In the genomic region with DNA sequence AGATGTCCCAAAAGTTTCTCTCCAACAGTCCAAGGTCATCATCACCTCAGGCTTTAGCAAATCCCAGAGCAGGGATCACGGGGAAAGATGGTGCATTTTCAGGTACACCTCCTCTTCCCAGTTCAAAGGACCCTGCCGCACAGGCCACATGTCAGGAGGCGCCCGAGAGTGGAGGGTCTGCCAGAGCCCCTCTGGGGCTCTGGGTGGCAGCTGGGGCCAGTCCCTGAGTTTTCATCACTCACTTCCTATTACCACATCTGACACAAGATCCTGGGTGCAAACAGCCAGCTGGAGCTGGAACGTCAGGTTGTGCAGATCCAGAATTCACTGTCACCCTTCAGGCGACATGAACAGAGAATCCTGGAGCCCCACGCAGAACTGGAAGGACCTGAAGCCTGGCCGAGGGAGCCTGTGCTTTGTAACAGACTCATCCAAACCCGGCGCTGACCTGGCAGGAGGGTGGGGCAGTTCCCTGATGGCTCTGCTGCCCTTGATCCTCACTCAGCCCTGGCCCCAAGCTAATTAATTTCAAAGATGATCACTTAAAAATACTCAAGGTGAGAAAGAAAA, we compare ENCODE assay signal across 17 cellular contexts. TPM values are rescaled to one million over a fixed set of nuclear protein-coding genes. Genes with fewer than 3 reads are reported as not detected.
A peak's percentile ranks its signal among the peaks of the same experiment; 100 is the strongest.
DNase-seq lines count a peak whose midpoint lies in the region; ATAC-seq, FAIRE-seq and TF ChIP-seq lines count a peak whose summit lies in the region.
"Had no signal": no experiment of that assay in that cellular context is flagged by ENCODE, and none has a peak within 500 bp of the region (broad histone marks: within the 10 kb centered on the region; RNA-seq: fewer than 3 reads in every experiment).

No MANE protein-coding gene starts in this region.

- FAIRE-seq in kidney (lab: Jason Lieb, UNC) = no peak
- FAIRE-seq: H54 had no signal

- H3K4me3 Mint-ChIP-seq in MCF 10A (ENCODE audit: unreplicated experiment) (no peak overlapping the region), WTC11 (no peak overlapping the region)

- H3K27ac Mint-ChIP-seq in MCF 10A (ENCODE audit: low read depth, unreplicated experiment) = no peak overlapping the region
- peak overlapping the region; percentile 38; the same call in 1 of the 2 replicates for H3K27ac Mint-ChIP-seq in WTC11

- H3K4me3 ChIP-seq in breast epithelium (no peak overlapping the region), kidney (ENCODE audit: low read length in 2 of 2) (no peak overlapping the region), upper lobe of right lung (no peak overlapping the region)

- H3K9me3 Mint-ChIP-seq in MCF 10A (ENCODE audit: unreplicated experiment) (no peaks in the 10 kb centered on the region), WTC11 (no peaks in the 10 kb centered on the region)

- POLR2A ChIA-PET in MCF 10A (lab: Yijun Ruan, JAX) = interaction anchor here (0.7 to 2.1 kb wide), 4 partner anchors 14 to 119 kb away, joined by 3 to 7 read pairs (median 4); a partner anchor contains a TSS
- POLR2A ChIA-PET in WTC11 (lab: Charles Lee) = no interaction called here

- no TSS peak for BruUV-seq in MCF 10A (replicated peaks; lab: Mats Ljungman, UMichigan)

- DNase-seq in breast epithelium (ENCODE audit: low spot score in 2 of 2) = no peak
- DNase-seq in MCF 10A (ENCODE audit: unreplicated experiment) = no peak
- no peak for DNase-seq in WTC11 (ENCODE audit: low spot score)
- DNase-seq in kidney = peak; percentile 54
- no peak for DNase-seq in UCSD-AML1 (lab: John Stamatoyannopoulos, UW; ENCODE audit: unreplicated experiment)
- no peak for DNase-seq in upper lobe of right lung
- DNase-seq: IMR-90; NCI-H1436; NCI-H2081 treated with DMSO at 0.1 percent for 48 hours; NCI-H2227 treated with DMSO at 0.1 percent for 48 hours; NCI-H526; NK-92 treated with Interleukin-12 subunit alpha and Interleukin-12 subunit beta, amount 100 ng/mL, for 24 hours; OCI-M1 had no signal

- peaks cover 67% of the 10 kb centered on the region for H3K36me3 Mint-ChIP-seq in MCF 10A (ENCODE audit: insufficient read depth, unreplicated experiment)
- H3K36me3 Mint-ChIP-seq in WTC11 = peaks cover 58% of the 10 kb centered on the region

- peaks cover 21% of the 10 kb centered on the region for H3K4me1 Mint-ChIP-seq in MCF 10A (ENCODE audit: insufficient read depth, unreplicated experiment)
- H3K4me1 Mint-ChIP-seq in WTC11 = peaks cover 38% of the 10 kb centered on the region

- H3K36me3 ChIP-seq in breast epithelium (no peaks in the 10 kb centered on the region), kidney (ENCODE audit: control insufficient read depth in 1 of 2, insufficient read depth in 2 of 2, low read length in 2 of 2) (peaks cover 23 to 47% of the 10 kb centered on the region in 2 donors), upper lobe of right lung (peaks cover 80% of the 10 kb centered on the region)

- H3K27me3 Mint-ChIP-seq in MCF 10A (ENCODE audit: insufficient read depth, unreplicated experiment) (no peaks in the 10 kb centered on the region), WTC11 (ENCODE audit: low read depth) (no peaks in the 10 kb centered on the region)

- TF ChIP-seq CTCF in breast epithelium (IDR thresholded peaks at IDR 0.05) = no peak
- no peak for TF ChIP-seq CTCF in MCF 10A (IDR thresholded peaks at IDR 0.05; ENCODE audit: unreplicated experiment)
- no peak for TF ChIP-seq CTCF in WTC11 (IDR thresholded peaks at IDR 0.05)
- no peak for TF ChIP-seq CTCF in kidney (IDR thresholded peaks at IDR 0.05; ENCODE audit: borderline replicate concordance, extremely low read depth, insufficient read depth)
- no peak for TF ChIP-seq CTCF in upper lobe of right lung (IDR thresholded peaks at IDR 0.05)

- no peaks in the 10 kb centered on the region for H3K27me3 ChIP-seq in breast epithelium
- no peaks in the 10 kb centered on the region for H3K27me3 ChIP-seq in upper lobe of right lung

- H3K4me1 ChIP-seq in breast epithelium (peaks cover 0 to 15% of the 10 kb centered on the region in 2 donors), kidney (ENCODE audit: control insufficient read depth in 1 of 2, insufficient read depth in 1 of 2, low read depth in 1 of 2, low read length in 2 of 2) (peaks cover 17 to 19% of the 10 kb centered on the region in 2 donors), upper lobe of right lung (peaks cover 20% of the 10 kb centered on the region)

- no peak overlapping the region for H3K9ac ChIP-seq in kidney (ENCODE audit: low read length in 2 of 2)

- intact Hi-C loops in breast epithelium (cut with DNase I; ENCODE audit: low total_unique reads) = loop anchor here (1.0 kb wide), 1 partner anchor 35 kb away; no protein-coding TSS in a partner anchor
- intact Hi-C loops in MCF 10A (cut with micrococcal nuclease) = no loop called here
- intact Hi-C loops in kidney (cut with DNase I) = no loop called here
- intact Hi-C loops in upper lobe of right lung (cut with DNase I) = no loop called here

- H3K27ac ChIP-seq in breast epithelium (peak overlapping the region; percentile 3 to 96), kidney (ENCODE audit: low read depth in 2 of 2, low read length in 2 of 2) (no peak overlapping the region), upper lobe of right lung (no peak overlapping the region)

- CTCF ChIA-PET in MCF 10A (lab: Yijun Ruan, JAX) (interaction anchor here (0.6 to 1.6 kb wide), 5 partner anchors 25 to 399 kb away, joined by 3 to 5 read pairs (median 4); no protein-coding TSS in a partner anchor), WTC11 (lab: Charles Lee) (interaction anchor here (0.7 to 2.4 kb wide), 4 partner anchors 11 to 399 kb away, joined by 3 to 5 read pairs (median 4); no protein-coding TSS in a partner anchor)

- no peak for ATAC-seq in WTC11
- ATAC-seq in upper lobe of right lung = no peak
- ATAC-seq in HG03460 (IDR thresholded peaks at IDR 0.05; ENCODE audit: unreplicated experiment) = no peak

- no peak for TF ChIP-seq POLR2A in breast epithelium (IDR thresholded peaks at IDR 0.05)

- H3K9me3 ChIP-seq in breast epithelium (no peaks in the 10 kb centered on the region), kidney (ENCODE audit: control insufficient read depth in 1 of 2, low read length in 2 of 2) (no peaks in the 10 kb centered on the region), upper lobe of right lung (no peaks in the 10 kb centered on the region)

TF ChIP-seq in WTC11, 78 proteins besides CTCF, POLR2A, EP300 and RAD21 (continues in another document):
- TF ChIP-seq, protein P1, sequence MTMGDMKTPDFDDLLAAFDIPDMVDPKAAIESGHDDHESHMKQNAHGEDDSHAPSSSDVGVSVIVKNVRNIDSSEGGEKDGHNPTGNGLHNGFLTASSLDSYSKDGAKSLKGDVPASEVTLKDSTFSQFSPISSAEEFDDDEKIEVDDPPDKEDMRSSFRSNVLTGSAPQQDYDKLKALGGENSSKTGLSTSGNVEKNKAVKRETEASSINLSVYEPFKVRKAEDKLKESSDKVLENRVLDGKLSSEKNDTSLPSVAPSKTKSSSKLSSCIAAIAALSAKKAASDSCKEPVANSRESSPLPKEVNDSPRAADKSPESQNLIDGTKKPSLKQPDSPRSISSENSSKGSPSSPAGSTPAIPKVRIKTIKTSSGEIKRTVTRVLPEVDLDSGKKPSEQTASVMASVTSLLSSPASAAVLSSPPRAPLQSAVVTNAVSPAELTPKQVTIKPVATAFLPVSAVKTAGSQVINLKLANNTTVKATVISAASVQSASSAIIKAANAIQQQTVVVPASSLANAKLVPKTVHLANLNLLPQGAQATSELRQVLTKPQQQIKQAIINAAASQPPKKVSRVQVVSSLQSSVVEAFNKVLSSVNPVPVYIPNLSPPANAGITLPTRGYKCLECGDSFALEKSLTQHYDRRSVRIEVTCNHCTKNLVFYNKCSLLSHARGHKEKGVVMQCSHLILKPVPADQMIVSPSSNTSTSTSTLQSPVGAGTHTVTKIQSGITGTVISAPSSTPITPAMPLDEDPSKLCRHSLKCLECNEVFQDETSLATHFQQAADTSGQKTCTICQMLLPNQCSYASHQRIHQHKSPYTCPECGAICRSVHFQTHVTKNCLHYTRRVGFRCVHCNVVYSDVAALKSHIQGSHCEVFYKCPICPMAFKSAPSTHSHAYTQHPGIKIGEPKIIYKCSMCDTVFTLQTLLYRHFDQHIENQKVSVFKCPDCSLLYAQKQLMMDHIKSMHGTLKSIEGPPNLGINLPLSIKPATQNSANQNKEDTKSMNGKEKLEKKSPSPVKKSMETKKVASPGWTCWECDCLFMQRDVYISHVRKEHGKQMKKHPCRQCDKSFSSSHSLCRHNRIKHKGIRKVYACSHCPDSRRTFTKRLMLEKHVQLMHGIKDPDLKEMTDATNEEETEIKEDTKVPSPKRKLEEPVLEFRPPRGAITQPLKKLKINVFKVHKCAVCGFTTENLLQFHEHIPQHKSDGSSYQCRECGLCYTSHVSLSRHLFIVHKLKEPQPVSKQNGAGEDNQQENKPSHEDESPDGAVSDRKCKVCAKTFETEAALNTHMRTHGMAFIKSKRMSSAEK (CRISPR knock-in tag; IDR thresholded peaks at IDR 0.05; ENCODE audit: borderline replicate concordance) = no peak
- TF ChIP-seq, protein P2, sequence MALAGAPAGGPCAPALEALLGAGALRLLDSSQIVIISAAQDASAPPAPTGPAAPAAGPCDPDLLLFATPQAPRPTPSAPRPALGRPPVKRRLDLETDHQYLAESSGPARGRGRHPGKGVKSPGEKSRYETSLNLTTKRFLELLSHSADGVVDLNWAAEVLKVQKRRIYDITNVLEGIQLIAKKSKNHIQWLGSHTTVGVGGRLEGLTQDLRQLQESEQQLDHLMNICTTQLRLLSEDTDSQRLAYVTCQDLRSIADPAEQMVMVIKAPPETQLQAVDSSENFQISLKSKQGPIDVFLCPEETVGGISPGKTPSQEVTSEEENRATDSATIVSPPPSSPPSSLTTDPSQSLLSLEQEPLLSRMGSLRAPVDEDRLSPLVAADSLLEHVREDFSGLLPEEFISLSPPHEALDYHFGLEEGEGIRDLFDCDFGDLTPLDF (CRISPR knock-in tag; IDR thresholded peaks at IDR 0.05) = no peak

RNA-seq across cellular contexts. Expression of a gene that starts 8.8 kb away (rescaled TPM):
- 10 to 100 TPM; 69.6 to 88.0 (median 80.6) TPM for total RNA-seq in breast epithelium
- 52.1 and 71.2 TPM in 2 replicates for total RNA-seq in MCF 10A (2022)
- 61.1 to 91.7 TPM (median 69.3 TPM) in 3 replicates for total RNA-seq in WTC11 (2021)
- 159 TPM for total RNA-seq in kidney
- polyA plus RNA-seq in kidney (ENCODE audit: insufficient read depth, low read depth, low replicate concordance) = 25.5 TPM
- total RNA-seq in upper lobe of right lung = 119 TPM

RNA-seq across cellular contexts. Expression of a gene that starts 15.6 kb away (rescaled TPM):
- total RNA-seq in breast epithelium (under 1 TPM in 1 of 3 donors, not detected in 2; 0.48 TPM), MCF 10A (2022) (not detected in 2 replicates), WTC11 (2021) (47.0 to 52.9 TPM (median 49.0 TPM) in 3 replicates), kidney (8.6 TPM), upper lobe of right lung (0.35 TPM)
- polyA plus RNA-seq in kidney (ENCODE audit: insufficient read depth, low read depth, low replicate concordance) = 0.41 TPM
- total RNA-seq: IMR-90, LHCN-M2, SK-MEL-5 had no signal
- polyA plus RNA-seq: IMR-90 had no signal

RNA-seq across cellular contexts. Expression of a gene that starts 50.7 kb away (rescaled TPM):
- total RNA-seq in breast epithelium (10 to 100 TPM; 40.2 to 49.3 (median 47.9) TPM), MCF 10A (2022) (172 and 173 TPM in 2 replicates), WTC11 (2021) (81.5 to 90.3 TPM (median 86.0 TPM) in 3 replicates), kidney (79.3 TPM), upper lobe of right lung (61.6 TPM)
- polyA plus RNA-seq in kidney (ENCODE audit: insufficient read depth, low read depth, low replicate concordance) = 72.4 TPM

Comparison
In these comparisons a context has a peak if more than half of its experiments do, and no peak if none do; other contexts are left out.
1. H3K27ac ChIP-seq: peak in breast epithelium (2 of 2); none in kidney (0 of 2) and upper lobe of right lung (single experiment).